1 cellular context compared by ENCODE assay signal in the genomic region with DNA sequence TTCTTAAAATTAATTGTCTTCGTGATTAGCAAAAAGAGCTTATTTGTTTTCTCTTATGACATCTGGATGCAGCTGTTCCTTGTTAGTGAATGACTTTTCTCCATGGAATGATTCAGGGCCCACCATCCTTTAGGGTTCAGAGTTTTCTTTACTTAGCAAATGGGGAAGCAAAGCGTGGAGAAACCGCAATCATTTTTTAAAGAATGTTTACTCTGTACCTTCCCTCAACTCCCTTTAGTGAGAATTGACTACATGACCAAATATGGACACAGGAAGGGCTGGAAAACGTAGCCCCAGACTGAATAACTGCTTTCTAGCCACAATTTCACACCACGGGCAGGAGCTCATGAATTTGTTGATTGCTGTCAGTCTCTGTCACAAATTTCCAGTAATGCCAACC.
A peak's percentile ranks its signal among the peaks of the same experiment; 100 is the strongest.
TF ChIP-seq lines count a peak whose summit lies in the region.

No MANE protein-coding gene starts in this region.

TF ChIP-seq in K562, 482 proteins besides CTCF, POLR2A, EP300 and RAD21 (continued from another document):
- TF ChIP-seq, protein P1, sequence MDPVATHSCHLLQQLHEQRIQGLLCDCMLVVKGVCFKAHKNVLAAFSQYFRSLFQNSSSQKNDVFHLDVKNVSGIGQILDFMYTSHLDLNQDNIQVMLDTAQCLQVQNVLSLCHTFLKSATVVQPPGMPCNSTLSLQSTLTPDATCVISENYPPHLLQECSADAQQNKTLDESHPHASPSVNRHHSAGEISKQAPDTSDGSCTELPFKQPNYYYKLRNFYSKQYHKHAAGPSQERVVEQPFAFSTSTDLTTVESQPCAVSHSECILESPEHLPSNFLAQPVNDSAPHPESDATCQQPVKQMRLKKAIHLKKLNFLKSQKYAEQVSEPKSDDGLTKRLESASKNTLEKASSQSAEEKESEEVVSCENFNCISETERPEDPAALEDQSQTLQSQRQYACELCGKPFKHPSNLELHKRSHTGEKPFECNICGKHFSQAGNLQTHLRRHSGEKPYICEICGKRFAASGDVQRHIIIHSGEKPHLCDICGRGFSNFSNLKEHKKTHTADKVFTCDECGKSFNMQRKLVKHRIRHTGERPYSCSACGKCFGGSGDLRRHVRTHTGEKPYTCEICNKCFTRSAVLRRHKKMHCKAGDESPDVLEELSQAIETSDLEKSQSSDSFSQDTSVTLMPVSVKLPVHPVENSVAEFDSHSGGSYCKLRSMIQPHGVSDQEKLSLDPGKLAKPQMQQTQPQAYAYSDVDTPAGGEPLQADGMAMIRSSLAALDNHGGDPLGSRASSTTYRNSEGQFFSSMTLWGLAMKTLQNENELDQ (CRISPR knock-in tag; IDR thresholded peaks at IDR 0.05; ENCODE audit: borderline replicate concordance) = no peak
- no peak for TF ChIP-seq PTRF (tag; IDR thresholded peaks at IDR 0.05)
- TF ChIP-seq SRF (CRISPR knock-in tag; IDR thresholded peaks at IDR 0.05) = peak in 1 of 2 experiments; percentile 93; a peak in 2 of 4 replicates
- TF ChIP-seq ZNF668 (CRISPR knock-in tag; IDR thresholded peaks at IDR 0.05) = no peak
- TF ChIP-seq, protein P2, sequence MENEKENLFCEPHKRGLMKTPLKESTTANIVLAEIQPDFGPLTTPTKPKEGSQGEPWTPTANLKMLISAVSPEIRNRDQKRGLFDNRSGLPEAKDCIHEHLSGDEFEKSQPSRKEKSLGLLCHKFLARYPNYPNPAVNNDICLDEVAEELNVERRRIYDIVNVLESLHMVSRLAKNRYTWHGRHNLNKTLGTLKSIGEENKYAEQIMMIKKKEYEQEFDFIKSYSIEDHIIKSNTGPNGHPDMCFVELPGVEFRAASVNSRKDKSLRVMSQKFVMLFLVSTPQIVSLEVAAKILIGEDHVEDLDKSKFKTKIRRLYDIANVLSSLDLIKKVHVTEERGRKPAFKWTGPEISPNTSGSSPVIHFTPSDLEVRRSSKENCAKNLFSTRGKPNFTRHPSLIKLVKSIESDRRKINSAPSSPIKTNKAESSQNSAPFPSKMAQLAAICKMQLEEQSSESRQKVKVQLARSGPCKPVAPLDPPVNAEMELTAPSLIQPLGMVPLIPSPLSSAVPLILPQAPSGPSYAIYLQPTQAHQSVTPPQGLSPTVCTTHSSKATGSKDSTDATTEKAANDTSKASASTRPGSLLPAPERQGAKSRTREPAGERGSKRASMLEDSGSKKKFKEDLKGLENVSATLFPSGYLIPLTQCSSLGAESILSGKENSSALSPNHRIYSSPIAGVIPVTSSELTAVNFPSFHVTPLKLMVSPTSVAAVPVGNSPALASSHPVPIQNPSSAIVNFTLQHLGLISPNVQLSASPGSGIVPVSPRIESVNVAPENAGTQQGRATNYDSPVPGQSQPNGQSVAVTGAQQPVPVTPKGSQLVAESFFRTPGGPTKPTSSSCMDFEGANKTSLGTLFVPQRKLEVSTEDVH (IDR thresholded peaks at IDR 0.05; ENCODE audit: low read depth, partially characterized antibody) = no peak
- TF ChIP-seq, protein P3, sequence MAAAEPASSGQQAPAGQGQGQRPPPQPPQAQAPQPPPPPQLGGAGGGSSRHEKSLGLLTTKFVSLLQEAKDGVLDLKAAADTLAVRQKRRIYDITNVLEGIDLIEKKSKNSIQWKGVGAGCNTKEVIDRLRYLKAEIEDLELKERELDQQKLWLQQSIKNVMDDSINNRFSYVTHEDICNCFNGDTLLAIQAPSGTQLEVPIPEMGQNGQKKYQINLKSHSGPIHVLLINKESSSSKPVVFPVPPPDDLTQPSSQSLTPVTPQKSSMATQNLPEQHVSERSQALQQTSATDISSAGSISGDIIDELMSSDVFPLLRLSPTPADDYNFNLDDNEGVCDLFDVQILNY (CRISPR knock-in tag; IDR thresholded peaks at IDR 0.05) = no peak
- TF ChIP-seq, protein P4, sequence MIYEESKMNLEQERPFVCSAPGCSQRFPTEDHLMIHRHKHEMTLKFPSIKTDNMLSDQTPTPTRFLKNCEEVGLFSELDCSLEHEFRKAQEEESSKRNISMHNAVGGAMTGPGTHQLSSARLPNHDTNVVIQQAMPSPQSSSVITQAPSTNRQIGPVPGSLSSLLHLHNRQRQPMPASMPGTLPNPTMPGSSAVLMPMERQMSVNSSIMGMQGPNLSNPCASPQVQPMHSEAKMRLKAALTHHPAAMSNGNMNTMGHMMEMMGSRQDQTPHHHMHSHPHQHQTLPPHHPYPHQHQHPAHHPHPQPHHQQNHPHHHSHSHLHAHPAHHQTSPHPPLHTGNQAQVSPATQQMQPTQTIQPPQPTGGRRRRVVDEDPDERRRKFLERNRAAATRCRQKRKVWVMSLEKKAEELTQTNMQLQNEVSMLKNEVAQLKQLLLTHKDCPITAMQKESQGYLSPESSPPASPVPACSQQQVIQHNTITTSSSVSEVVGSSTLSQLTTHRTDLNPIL (CRISPR knock-in tag; IDR thresholded peaks at IDR 0.05) = no peak
- no peak for TF ChIP-seq FOSL1 (tag; conservative IDR thresholded peaks at IDR 0.05)
- TF ChIP-seq SMAD2 (IDR thresholded peaks at IDR 0.05; ENCODE audit: low read depth, low read length) = no peak
- TF ChIP-seq ZNF212 (CRISPR knock-in tag; IDR thresholded peaks at IDR 0.05) = no peak
- no peak for TF ChIP-seq RB1 (IDR thresholded peaks at IDR 0.05; ENCODE audit: low read depth)
- no peak for TF ChIP-seq ZNF175 (CRISPR knock-in tag; IDR thresholded peaks at IDR 0.05; ENCODE audit: low read depth)
- peak; percentile 68; the same call in 1 of the 2 replicates for TF ChIP-seq ESRRA (IDR thresholded peaks at IDR 0.05; ENCODE audit: borderline replicate concordance, low read depth)
- TF ChIP-seq YBX1 (IDR thresholded peaks at IDR 0.05) = no peak
- TF ChIP-seq, protein P5, sequence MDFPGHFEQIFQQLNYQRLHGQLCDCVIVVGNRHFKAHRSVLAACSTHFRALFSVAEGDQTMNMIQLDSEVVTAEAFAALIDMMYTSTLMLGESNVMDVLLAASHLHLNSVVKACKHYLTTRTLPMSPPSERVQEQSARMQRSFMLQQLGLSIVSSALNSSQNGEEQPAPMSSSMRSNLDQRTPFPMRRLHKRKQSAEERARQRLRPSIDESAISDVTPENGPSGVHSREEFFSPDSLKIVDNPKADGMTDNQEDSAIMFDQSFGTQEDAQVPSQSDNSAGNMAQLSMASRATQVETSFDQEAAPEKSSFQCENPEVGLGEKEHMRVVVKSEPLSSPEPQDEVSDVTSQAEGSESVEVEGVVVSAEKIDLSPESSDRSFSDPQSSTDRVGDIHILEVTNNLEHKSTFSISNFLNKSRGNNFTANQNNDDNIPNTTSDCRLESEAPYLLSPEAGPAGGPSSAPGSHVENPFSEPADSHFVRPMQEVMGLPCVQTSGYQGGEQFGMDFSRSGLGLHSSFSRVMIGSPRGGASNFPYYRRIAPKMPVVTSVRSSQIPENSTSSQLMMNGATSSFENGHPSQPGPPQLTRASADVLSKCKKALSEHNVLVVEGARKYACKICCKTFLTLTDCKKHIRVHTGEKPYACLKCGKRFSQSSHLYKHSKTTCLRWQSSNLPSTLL (IDR thresholded peaks at IDR 0.05) = no peak
- TF ChIP-seq KLF1 (tag; IDR thresholded peaks at IDR 0.05) = no peak
- TF ChIP-seq FOXK1 (CRISPR knock-in tag; IDR thresholded peaks at IDR 0.05; ENCODE audit: borderline replicate concordance) = no peak
- no peak for TF ChIP-seq POLR2H (tag; IDR thresholded peaks at IDR 0.05; ENCODE audit: low read depth)
- TF ChIP-seq ZNF644 (tag; IDR thresholded peaks at IDR 0.05; ENCODE audit: low read depth) = no peak
- TF ChIP-seq NCOR1 (IDR thresholded peaks at IDR 0.05) = no peak
- TF ChIP-seq ARHGAP35 (IDR thresholded peaks at IDR 0.05; ENCODE audit: partially characterized antibody) = no peak
- TF ChIP-seq DMBX1 (CRISPR knock-in tag; IDR thresholded peaks at IDR 0.05; ENCODE audit: borderline replicate concordance) = no peak
- TF ChIP-seq, protein P6, sequence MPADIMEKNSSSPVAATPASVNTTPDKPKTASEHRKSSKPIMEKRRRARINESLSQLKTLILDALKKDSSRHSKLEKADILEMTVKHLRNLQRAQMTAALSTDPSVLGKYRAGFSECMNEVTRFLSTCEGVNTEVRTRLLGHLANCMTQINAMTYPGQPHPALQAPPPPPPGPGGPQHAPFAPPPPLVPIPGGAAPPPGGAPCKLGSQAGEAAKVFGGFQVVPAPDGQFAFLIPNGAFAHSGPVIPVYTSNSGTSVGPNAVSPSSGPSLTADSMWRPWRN (IDR thresholded peaks at IDR 0.05; ENCODE audit: low read depth) = peak; percentile 77; the same call in 1 of the 2 replicates
- no peak for TF ChIP-seq BRD4 (IDR thresholded peaks at IDR 0.05)
- TF ChIP-seq TFAM (CRISPR knock-in tag; conservative IDR thresholded peaks at IDR 0.05) = no peak
- TF ChIP-seq MCM7 (IDR thresholded peaks at IDR 0.05) = no peak
- TF ChIP-seq ZNF12 (CRISPR knock-in tag; IDR thresholded peaks at IDR 0.05) = no peak
- TF ChIP-seq, protein P7, sequence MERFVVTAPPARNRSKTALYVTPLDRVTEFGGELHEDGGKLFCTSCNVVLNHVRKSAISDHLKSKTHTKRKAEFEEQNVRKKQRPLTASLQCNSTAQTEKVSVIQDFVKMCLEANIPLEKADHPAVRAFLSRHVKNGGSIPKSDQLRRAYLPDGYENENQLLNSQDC (CRISPR knock-in tag; IDR thresholded peaks at IDR 0.05) = no peak
- no peak for TF ChIP-seq TSC22D4 (tag; IDR thresholded peaks at IDR 0.05)
- peak; percentile 42 for TF ChIP-seq MEIS2 (IDR thresholded peaks at IDR 0.05; ENCODE audit: partially characterized antibody)
- TF ChIP-seq, protein P8, sequence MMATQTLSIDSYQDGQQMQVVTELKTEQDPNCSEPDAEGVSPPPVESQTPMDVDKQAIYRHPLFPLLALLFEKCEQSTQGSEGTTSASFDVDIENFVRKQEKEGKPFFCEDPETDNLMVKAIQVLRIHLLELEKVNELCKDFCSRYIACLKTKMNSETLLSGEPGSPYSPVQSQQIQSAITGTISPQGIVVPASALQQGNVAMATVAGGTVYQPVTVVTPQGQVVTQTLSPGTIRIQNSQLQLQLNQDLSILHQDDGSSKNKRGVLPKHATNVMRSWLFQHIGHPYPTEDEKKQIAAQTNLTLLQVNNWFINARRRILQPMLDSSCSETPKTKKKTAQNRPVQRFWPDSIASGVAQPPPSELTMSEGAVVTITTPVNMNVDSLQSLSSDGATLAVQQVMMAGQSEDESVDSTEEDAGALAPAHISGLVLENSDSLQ (IDR thresholded peaks at IDR 0.05) = peak; percentile 55; the same call in 1 of the 2 replicates
- TF ChIP-seq, protein P9, sequence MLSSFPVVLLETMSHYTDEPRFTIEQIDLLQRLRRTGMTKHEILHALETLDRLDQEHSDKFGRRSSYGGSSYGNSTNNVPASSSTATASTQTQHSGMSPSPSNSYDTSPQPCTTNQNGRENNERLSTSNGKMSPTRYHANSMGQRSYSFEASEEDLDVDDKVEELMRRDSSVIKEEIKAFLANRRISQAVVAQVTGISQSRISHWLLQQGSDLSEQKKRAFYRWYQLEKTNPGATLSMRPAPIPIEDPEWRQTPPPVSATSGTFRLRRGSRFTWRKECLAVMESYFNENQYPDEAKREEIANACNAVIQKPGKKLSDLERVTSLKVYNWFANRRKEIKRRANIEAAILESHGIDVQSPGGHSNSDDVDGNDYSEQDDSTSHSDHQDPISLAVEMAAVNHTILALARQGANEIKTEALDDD (IDR thresholded peaks at IDR 0.05) = no peak
- TF ChIP-seq, protein P10, sequence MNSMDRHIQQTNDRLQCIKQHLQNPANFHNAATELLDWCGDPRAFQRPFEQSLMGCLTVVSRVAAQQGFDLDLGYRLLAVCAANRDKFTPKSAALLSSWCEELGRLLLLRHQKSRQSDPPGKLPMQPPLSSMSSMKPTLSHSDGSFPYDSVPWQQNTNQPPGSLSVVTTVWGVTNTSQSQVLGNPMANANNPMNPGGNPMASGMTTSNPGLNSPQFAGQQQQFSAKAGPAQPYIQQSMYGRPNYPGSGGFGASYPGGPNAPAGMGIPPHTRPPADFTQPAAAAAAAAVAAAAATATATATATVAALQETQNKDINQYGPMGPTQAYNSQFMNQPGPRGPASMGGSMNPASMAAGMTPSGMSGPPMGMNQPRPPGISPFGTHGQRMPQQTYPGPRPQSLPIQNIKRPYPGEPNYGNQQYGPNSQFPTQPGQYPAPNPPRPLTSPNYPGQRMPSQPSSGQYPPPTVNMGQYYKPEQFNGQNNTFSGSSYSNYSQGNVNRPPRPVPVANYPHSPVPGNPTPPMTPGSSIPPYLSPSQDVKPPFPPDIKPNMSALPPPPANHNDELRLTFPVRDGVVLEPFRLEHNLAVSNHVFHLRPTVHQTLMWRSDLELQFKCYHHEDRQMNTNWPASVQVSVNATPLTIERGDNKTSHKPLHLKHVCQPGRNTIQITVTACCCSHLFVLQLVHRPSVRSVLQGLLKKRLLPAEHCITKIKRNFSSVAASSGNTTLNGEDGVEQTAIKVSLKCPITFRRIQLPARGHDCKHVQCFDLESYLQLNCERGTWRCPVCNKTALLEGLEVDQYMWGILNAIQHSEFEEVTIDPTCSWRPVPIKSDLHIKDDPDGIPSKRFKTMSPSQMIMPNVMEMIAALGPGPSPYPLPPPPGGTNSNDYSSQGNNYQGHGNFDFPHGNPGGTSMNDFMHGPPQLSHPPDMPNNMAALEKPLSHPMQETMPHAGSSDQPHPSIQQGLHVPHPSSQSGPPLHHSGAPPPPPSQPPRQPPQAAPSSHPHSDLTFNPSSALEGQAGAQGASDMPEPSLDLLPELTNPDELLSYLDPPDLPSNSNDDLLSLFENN (IDR thresholded peaks at IDR 0.05; ENCODE audit: low read depth in 2 of 2, low read length in 2 of 2) = no peak
- TF ChIP-seq HCFC1 (IDR thresholded peaks at IDR 0.05; ENCODE audit: low read depth, low read length) = no peak
- TF ChIP-seq, protein P11, sequence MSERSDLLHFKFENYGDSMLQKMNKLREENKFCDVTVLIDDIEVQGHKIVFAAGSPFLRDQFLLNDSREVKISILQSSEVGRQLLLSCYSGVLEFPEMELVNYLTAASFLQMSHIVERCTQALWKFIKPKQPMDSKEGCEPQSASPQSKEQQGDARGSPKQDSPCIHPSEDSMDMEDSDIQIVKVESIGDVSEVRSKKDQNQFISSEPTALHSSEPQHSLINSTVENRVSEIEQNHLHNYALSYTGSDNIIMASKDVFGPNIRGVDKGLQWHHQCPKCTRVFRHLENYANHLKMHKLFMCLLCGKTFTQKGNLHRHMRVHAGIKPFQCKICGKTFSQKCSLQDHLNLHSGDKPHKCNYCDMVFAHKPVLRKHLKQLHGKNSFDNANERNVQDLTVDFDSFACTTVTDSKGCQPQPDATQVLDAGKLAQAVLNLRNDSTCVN (CRISPR knock-in tag; IDR thresholded peaks at IDR 0.05) = no peak
- TF ChIP-seq, protein P12, sequence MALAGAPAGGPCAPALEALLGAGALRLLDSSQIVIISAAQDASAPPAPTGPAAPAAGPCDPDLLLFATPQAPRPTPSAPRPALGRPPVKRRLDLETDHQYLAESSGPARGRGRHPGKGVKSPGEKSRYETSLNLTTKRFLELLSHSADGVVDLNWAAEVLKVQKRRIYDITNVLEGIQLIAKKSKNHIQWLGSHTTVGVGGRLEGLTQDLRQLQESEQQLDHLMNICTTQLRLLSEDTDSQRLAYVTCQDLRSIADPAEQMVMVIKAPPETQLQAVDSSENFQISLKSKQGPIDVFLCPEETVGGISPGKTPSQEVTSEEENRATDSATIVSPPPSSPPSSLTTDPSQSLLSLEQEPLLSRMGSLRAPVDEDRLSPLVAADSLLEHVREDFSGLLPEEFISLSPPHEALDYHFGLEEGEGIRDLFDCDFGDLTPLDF (CRISPR knock-in tag; IDR thresholded peaks at IDR 0.05) = no peak
- TF ChIP-seq ZNF766 (CRISPR knock-in tag; conservative IDR thresholded peaks at IDR 0.05) = 0 out of 2 replicates have a peak, but pooled peaks have one; percentile 31
- no peak for TF ChIP-seq ZC3H4 (CRISPR knock-in tag; IDR thresholded peaks at IDR 0.05; ENCODE audit: borderline replicate concordance)
- TF ChIP-seq FOXP1 (CRISPR knock-in tag; IDR thresholded peaks at IDR 0.05) = no peak
- no peak for TF ChIP-seq CEBPG (CRISPR knock-in tag; IDR thresholded peaks at IDR 0.05)
- no peak for TF ChIP-seq CEBPG (tag; conservative IDR thresholded peaks at IDR 0.05 in 1 of 2, IDR thresholded peaks at IDR 0.05 in 1 of 2)
